ENCODE assay signal across 14 cellular contexts in genomic region chr2:147172493-147173185, GRCh38.
A peak's percentile ranks its signal among the peaks of the same experiment; 100 is the strongest.
DNase-seq lines count a peak whose midpoint lies in the region; ATAC-seq and TF ChIP-seq lines count a peak whose summit lies in the region.
"Had no signal": no experiment of that assay in that cellular context is flagged by ENCODE, and none has a peak within 500 bp of the region (broad histone marks: within the 10 kb centered on the region; RNA-seq: fewer than 3 reads in every experiment).

No MANE protein-coding gene starts in this region.

- H3K4me3 ChIP-seq in mesodermal cell (ENCODE audit: extremely low read depth, insufficient read depth, low read length, poor library complexity, severe bottlenecking) (no peak overlapping the region), suprapubic skin (no peak overlapping the region)
- H3K4me3 ChIP-seq: BLaER1, PC-9 had no signal

- TF ChIP-seq CTCF in suprapubic skin (IDR thresholded peaks at IDR 0.05) = no peak

- H3K4me1 Mint-ChIP-seq in stimulated activated naive B cell treated with anti-CD40 and anti-IgM and Interleukin-4, amounts not matched to agents 10 μg/mL and 1 μg/mL and 100 μg/mL, for 72 hours = no peaks in the 10 kb centered on the region

- ATAC-seq in stimulated activated naive B cell treated with anti-CD40 and anti-IgM and Interleukin-4, amounts not matched to agents 10 μg/mL and 1 μg/mL and 100 μg/mL, for 72 hours (replicated peaks) = no peak
- ATAC-seq: HCT116 had no signal

- DNase-seq in RPMI7951 (ENCODE audit: low read depth) = peak; percentile 71
- no peak for DNase-seq in epithelial cell of prostate (ENCODE audit: low read depth, low spot score)
- DNase-seq in suprapubic skin (ENCODE audit: low spot score in 2 of 2) = no peak
- DNase-seq in stimulated activated naive B cell treated with anti-CD40 and anti-IgM and Interleukin-4, amounts not matched to agents 10 μg/mL and 1 μg/mL and 100 μg/mL, for 72 hours = no peak
- no peak for DNase-seq in DMS 273 (lab: John Stamatoyannopoulos, UW; ENCODE audit: unreplicated experiment)
- DNase-seq in cerebellum (ENCODE audit: low spot score) = no peak
- DNase-seq: NCI-H146, NCI-H345, NCI-H526 treated with DMSO at 0.1 percent for 48 hours, PC-9, SK-N-SH had no signal

- no peaks in the 10 kb centered on the region for H3K27me3 ChIP-seq in suprapubic skin

- H3K27me3 Mint-ChIP-seq in stimulated activated naive B cell treated with anti-CD40 and anti-IgM and Interleukin-4, amounts not matched to agents 10 μg/mL and 1 μg/mL and 100 μg/mL, for 72 hours = no peaks in the 10 kb centered on the region

- H3K36me3 Mint-ChIP-seq in stimulated activated naive B cell treated with anti-CD40 and anti-IgM and Interleukin-4, amounts not matched to agents 10 μg/mL and 1 μg/mL and 100 μg/mL, for 72 hours = no peaks in the 10 kb centered on the region

- H3K36me3 ChIP-seq in mesodermal cell (ENCODE audit: control insufficient read depth, insufficient read depth, low read length) (no peaks in the 10 kb centered on the region), suprapubic skin (no peaks in the 10 kb centered on the region)
- H3K36me3 ChIP-seq: BLaER1 had no signal

- TF ChIP-seq POLR2A in suprapubic skin (IDR thresholded peaks at IDR 0.05) = no peak

- H3K4me3 Mint-ChIP-seq in stimulated activated naive B cell treated with anti-CD40 and anti-IgM and Interleukin-4, amounts not matched to agents 10 μg/mL and 1 μg/mL and 100 μg/mL, for 72 hours = no peak overlapping the region

- H3K9me3 ChIP-seq in mesodermal cell (ENCODE audit: control insufficient read depth, low read length) (no peaks in the 10 kb centered on the region), suprapubic skin (no peaks in the 10 kb centered on the region)
- H3K9me3 ChIP-seq: BLaER1, SK-N-SH had no signal

- H3K9me3 Mint-ChIP-seq in stimulated activated naive B cell treated with anti-CD40 and anti-IgM and Interleukin-4, amounts not matched to agents 10 μg/mL and 1 μg/mL and 100 μg/mL, for 72 hours = peaks cover 0 to 1% of the 10 kb centered on the region in 2 donors

- TF ChIP-seq EP300 in suprapubic skin (IDR thresholded peaks at IDR 0.05) = no peak

- H3K27ac Mint-ChIP-seq in stimulated activated naive B cell treated with anti-CD40 and anti-IgM and Interleukin-4, amounts not matched to agents 10 μg/mL and 1 μg/mL and 100 μg/mL, for 72 hours = no peak overlapping the region

- H3K4me1 ChIP-seq in mesodermal cell (ENCODE audit: control insufficient read depth, insufficient read depth, low read length, poor library complexity, severe bottlenecking) = no peaks in the 10 kb centered on the region
- H3K4me1 ChIP-seq in suprapubic skin = peaks cover 28% of the 10 kb centered on the region
- H3K4me1 ChIP-seq: BLaER1 had no signal

- WGBS in mesodermal cell (ENCODE audit: insufficient coverage in 2 of 2), 2 experiments = 90 to 95% methylated on average over 7 to 9 of the region's 9 CpGs
- WGBS in suprapubic skin = 38% methylated on average over 9 of the region's 9 CpGs

- H3K27ac ChIP-seq in epithelial cell of prostate (peak overlapping the region; percentile 58), mesodermal cell (ENCODE audit: low read depth, low read length, severe bottlenecking) (peak overlapping the region; percentile 43), suprapubic skin (peak overlapping the region; percentile 69)
- H3K27ac ChIP-seq: BLaER1, PC-9 had no signal
